ENCODE assay signal across 8 cellular contexts in genomic region chr1:90724926-90725325, GRCh38. TPM values are rescaled to one million over a fixed set of nuclear protein-coding genes. Genes with fewer than 3 reads are reported as not detected.
DNase-seq lines count a peak whose midpoint lies in the region; ATAC-seq and TF ChIP-seq lines count a peak whose summit lies in the region.

No MANE protein-coding gene starts in this region.

- H4K8ac ChIP-seq in neuronal stem cell (ENCODE audit: low read depth, low read length), result no peak overlapping the region

- peak overlapping the region; percentile 35 for H3K4me2 ChIP-seq in neuronal stem cell (ENCODE audit: insufficient read depth, low read length, poor library complexity, severe bottlenecking)

- no peak overlapping the region for H3K27ac ChIP-seq in HUES6 (ENCODE audit: low read depth, low read length)
- H3K27ac ChIP-seq in ectodermal cell (ENCODE audit: insufficient read depth, low read depth, low read length, poor library complexity, severe bottlenecking), result no peak overlapping the region
- no peak overlapping the region for H3K27ac ChIP-seq in neuronal stem cell (replicated peaks; ENCODE audit: low read length)

- H2BK120ac ChIP-seq in neuronal stem cell (ENCODE audit: low read depth, low read length), result no peak overlapping the region

- peaks cover 98 to 100% (median 98%) of the 10 kb centered on the region in 3 donors for H3K27me3 Mint-ChIP-seq in CD14-positive monocyte (ENCODE audit: low read depth in 3 of 3)

- H3K9ac ChIP-seq in HUES6 (ENCODE audit: low read length) (no peak overlapping the region), neuronal stem cell (ENCODE audit: low read depth, low read length, poor library complexity) (no peak overlapping the region)

- ATAC-seq in HG02759 (IDR thresholded peaks at IDR 0.05; ENCODE audit: unreplicated experiment) (no peak), GM18498 (IDR thresholded peaks at IDR 0.05; ENCODE audit: unreplicated experiment) (no peak)

- no peak overlapping the region for H3K23ac ChIP-seq in neuronal stem cell (ENCODE audit: low read depth, low read length, poor library complexity)

- H4K91ac ChIP-seq in neuronal stem cell (ENCODE audit: low read depth, low read length, poor library complexity), result no peak overlapping the region

- DNase-seq in NCI-H1417 (lab: John Stamatoyannopoulos, UW), result peak in 2 of 3 experiments; percentile 43 to 62
- no peak for DNase-seq in NCI-H1417 treated with DMSO at 0.1 percent for 48 hours (lab: John Stamatoyannopoulos, UW)
- no peak for DNase-seq in neuronal stem cell (ENCODE audit: low spot score)
- DNase-seq in CD14-positive monocyte (ENCODE audit: low spot score), result no peak

- H3K36me3 Mint-ChIP-seq in CD14-positive monocyte, result peaks cover 0 to 18% of the 10 kb centered on the region in 2 donors

- no peak overlapping the region for H2BK5ac ChIP-seq in neuronal stem cell (ENCODE audit: low read length)

- H3K4me1 ChIP-seq in HUES6 (ENCODE audit: control insufficient read depth, insufficient read depth, low read length), result peaks cover 48% of the 10 kb centered on the region
- peaks cover 23% of the 10 kb centered on the region for H3K4me1 ChIP-seq in ectodermal cell (ENCODE audit: control insufficient read depth, insufficient read depth, low read length)
- H3K4me1 ChIP-seq in neuronal stem cell (ENCODE audit: control insufficient read depth in 2 of 2, insufficient read depth in 1 of 2, low read depth in 1 of 2, low read length in 2 of 2), result peaks cover 5 to 20% of the 10 kb centered on the region in 2 donors

- H3K9me3 Mint-ChIP-seq in CD14-positive monocyte, result peaks cover 0 to 70% (median 42%) of the 10 kb centered on the region in 7 donors

- peak overlapping the region; percentile 66 for H3K4me3 ChIP-seq in HUES6 (ENCODE audit: low read depth, low read length)
- peak overlapping the region; percentile 26 for H3K4me3 ChIP-seq in ectodermal cell (ENCODE audit: insufficient read depth, low read depth, low read length)
- peak overlapping the region in 1 of 2 donors; percentile 35 for H3K4me3 ChIP-seq in neuronal stem cell (ENCODE audit: low read length in 2 of 2)

- peak overlapping the region; percentile 89 for H2AFZ ChIP-seq in neuronal stem cell (ENCODE audit: low read length)

- no peak overlapping the region for H2BK15ac ChIP-seq in neuronal stem cell (ENCODE audit: low read length)

- no peak overlapping the region for H3K18ac ChIP-seq in neuronal stem cell (ENCODE audit: low read length)

- intact Hi-C loops in CD14-positive monocyte (cut with micrococcal nuclease), result no loop called here

- TF ChIP-seq CTCF in CD14-positive monocyte (IDR thresholded peaks at IDR 0.05), result no peak

- no peak overlapping the region for H3K14ac ChIP-seq in neuronal stem cell (ENCODE audit: low read length)

- H2BK12ac ChIP-seq in neuronal stem cell (ENCODE audit: low read length), result no peak overlapping the region

- no peak overlapping the region for H2AK5ac ChIP-seq in neuronal stem cell (ENCODE audit: low read depth, low read length)

- no peak overlapping the region for H3K4ac ChIP-seq in neuronal stem cell (ENCODE audit: low read length)

- no peaks in the 10 kb centered on the region for H3K9me3 ChIP-seq in HUES6 (ENCODE audit: control insufficient read depth, insufficient read depth, low read depth, low read length)
- no peaks in the 10 kb centered on the region for H3K9me3 ChIP-seq in ectodermal cell (ENCODE audit: control insufficient read depth, low read length)
- peaks cover 0 to 10% of the 10 kb centered on the region in 2 donors for H3K9me3 ChIP-seq in neuronal stem cell (replicated peaks in 1 of 2; ENCODE audit: control insufficient read depth in 2 of 2, insufficient read depth in 1 of 2, low read depth in 1 of 2, low read length in 2 of 2)

- no peaks in the 10 kb centered on the region for H3K36me3 ChIP-seq in HUES6 (ENCODE audit: control insufficient read depth, insufficient read depth, low read length)
- H3K36me3 ChIP-seq in ectodermal cell (ENCODE audit: control insufficient read depth, insufficient read depth, low read length), result no peaks in the 10 kb centered on the region
- no peaks in the 10 kb centered on the region for H3K36me3 ChIP-seq in neuronal stem cell (replicated peaks in 1 of 2; ENCODE audit: control insufficient read depth in 2 of 2, insufficient read depth in 2 of 2, low read length in 2 of 2)

- H3K79me1 ChIP-seq in neuronal stem cell (ENCODE audit: low read depth, low read length), result no peaks in the 10 kb centered on the region

- no peak overlapping the region for H3K27ac Mint-ChIP-seq in CD14-positive monocyte

- peak overlapping the region in 1 of 2 donors; percentile 91 for H3K4me3 Mint-ChIP-seq in CD14-positive monocyte

- WGBS in ectodermal cell, 2 experiments, result 0% methylated on average over 27 to 28 of the region's 28 CpGs
- WGBS in neuronal stem cell (ENCODE audit: extremely low coverage in 2 of 2, insufficient read length in 2 of 2, insufficient replicate concordance in 1 of 2), 2 donors, result no CpG with 5 or more reads among the region's 28 CpGs

- peaks cover 100% of the 10 kb centered on the region for H3K27me3 ChIP-seq in HUES6 (ENCODE audit: control insufficient read depth, insufficient read depth, low read length)
- peaks cover 100% of the 10 kb centered on the region for H3K27me3 ChIP-seq in ectodermal cell (ENCODE audit: control insufficient read depth, insufficient read depth, low read length, poor library complexity, severe bottlenecking)
- peaks cover 57 to 99% (median 88%) of the 10 kb centered on the region in 3 experiments for H3K27me3 ChIP-seq in neuronal stem cell (ENCODE audit: control insufficient read depth in 3 of 3, insufficient read depth in 3 of 3, low read depth in 1 of 3, low read length in 3 of 3)

- H3K4me1 Mint-ChIP-seq in CD14-positive monocyte, result peaks cover 55% of the 10 kb centered on the region

RNA-seq across cellular contexts. Expression of gene BARHL2, which starts 7.8 kb away (rescaled TPM):
- 1.1 TPM for polyA plus RNA-seq in ectodermal cell (2013, experiment 1 of 4)
- polyA plus RNA-seq in ectodermal cell (2013, experiment 2 of 4), result 4.0 TPM
- 0.91 TPM for polyA plus RNA-seq in ectodermal cell (2013, experiment 3 of 4)
- polyA plus RNA-seq in ectodermal cell (2013, experiment 4 of 4), result 2.1 TPM
- polyA plus RNA-seq in neuronal stem cell (2013, experiment 1 of 2), result not detected
- polyA plus RNA-seq in neuronal stem cell (2013, experiment 2 of 2), result 0.03 TPM
- not detected for polyA plus RNA-seq in CD14-positive monocyte

Comparison
In these comparisons a context has a peak if more than half of its experiments do, and no peak if none do; other contexts are left out.
1. DNase-seq: peak in NCI-H1417 (2 of 3); none in NCI-H1417 treated with DMSO at 0.1 percent for 48 hours (single experiment), neuronal stem cell (single experiment) and CD14-positive monocyte (single experiment).